ENCODE assay signal across 20 cellular contexts in the genomic region with DNA sequence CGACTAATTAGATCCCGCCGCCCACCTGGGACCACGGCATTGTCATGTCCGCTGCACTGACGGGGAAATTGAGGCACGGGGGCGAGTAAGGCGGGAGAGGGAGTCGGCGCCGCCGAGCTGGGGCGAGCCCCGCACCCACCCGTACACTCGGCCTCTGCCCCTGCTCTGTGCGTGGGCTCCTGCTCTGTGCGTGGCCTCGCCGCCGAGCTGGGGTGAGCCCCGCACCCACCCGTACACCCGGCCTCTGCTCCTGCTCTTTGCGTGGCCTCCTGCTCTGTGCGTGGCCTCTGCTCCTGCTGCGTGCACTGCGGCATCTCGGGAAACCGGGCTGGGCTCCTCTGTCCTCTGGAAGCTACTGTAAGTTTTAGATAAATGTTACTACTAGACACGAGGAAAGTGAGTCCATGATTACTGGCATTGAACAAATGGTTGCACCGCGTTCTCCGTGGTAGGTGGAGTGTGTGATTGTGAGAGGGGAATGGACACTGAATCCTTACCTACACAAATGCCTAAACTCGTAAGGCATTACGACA. TPM values are rescaled to one million over a fixed set of nuclear protein-coding genes. Genes with fewer than 3 reads are reported as not detected.
DNase-seq lines count a peak whose midpoint lies in the region; ATAC-seq and TF ChIP-seq lines count a peak whose summit lies in the region.
"Had no signal": no experiment of that assay in that cellular context is flagged by ENCODE, and none has a peak within 500 bp of the region (broad histone marks: within the 10 kb centered on the region; RNA-seq: fewer than 3 reads in every experiment).

No MANE protein-coding gene starts in this region.

- no peak overlapping the region for H3K27ac ChIP-seq in GM23338 (ENCODE audit: low read depth)
- no peak overlapping the region for H3K27ac ChIP-seq in right cardiac atrium (ENCODE audit: low read length)
- H3K27ac ChIP-seq in neuronal stem cell (replicated peaks; ENCODE audit: low read length), result no peak overlapping the region
- no peak overlapping the region for H3K27ac ChIP-seq in mesenchymal stem cell (ENCODE audit: low read length, poor library complexity, severe bottlenecking)

- H3K36me3 ChIP-seq in GM23338 (ENCODE audit: insufficient read depth) (peaks cover 6% of the 10 kb centered on the region; the same call in 1 of the 2 replicates), neuronal stem cell (replicated peaks in 1 of 2; ENCODE audit: control insufficient read depth in 2 of 2, insufficient read depth in 2 of 2, low read length in 2 of 2) (peaks cover 3 to 37% of the 10 kb centered on the region in 2 donors), mesenchymal stem cell (ENCODE audit: control insufficient read depth in 1 of 2, insufficient read depth in 2 of 2, low read depth in 1 of 2, low read length in 2 of 2) (peaks cover 7 to 11% of the 10 kb centered on the region in 2 experiments)

- H4K8ac ChIP-seq in neuronal stem cell (ENCODE audit: low read depth, low read length), result no peak overlapping the region
- no peak overlapping the region for H4K8ac ChIP-seq in mesenchymal stem cell (ENCODE audit: low read length)

- peak overlapping the region; percentile 65 for H3K27ac Mint-ChIP-seq in activated naive CD4-positive, alpha-beta T cell treated with anti-CD3 and anti-CD28 coated beads, Interleukin-2, amount 10 ng/mL, durations not matched to agents 7 days and 5 days
- no peak overlapping the region for H3K27ac Mint-ChIP-seq in GM23338

- H3K14ac ChIP-seq in neuronal stem cell (ENCODE audit: low read length), result peak overlapping the region; percentile 32
- no peak overlapping the region for H3K14ac ChIP-seq in mesenchymal stem cell (ENCODE audit: low read length in 2 of 2)

- WGBS in right cardiac atrium, result 79% methylated on average over 37 of the region's 37 CpGs
- WGBS in neuronal stem cell (ENCODE audit: extremely low coverage in 2 of 2, insufficient read length in 2 of 2, insufficient replicate concordance in 1 of 2), 2 donors, result no CpG with 5 or more reads among the region's 37 CpGs
- 95% methylated on average over 34 of the region's 37 CpGs for WGBS in mesenchymal stem cell

- no peaks in the 10 kb centered on the region for H3K9me3 Mint-ChIP-seq in activated naive CD4-positive, alpha-beta T cell treated with anti-CD3 and anti-CD28 coated beads, Interleukin-2, amount 10 ng/mL, durations not matched to agents 7 days and 5 days
- no peaks in the 10 kb centered on the region for H3K9me3 Mint-ChIP-seq in GM23338

- CTCF ChIA-PET in activated naive CD4-positive, alpha-beta T cell treated with anti-CD3 and anti-CD28 coated beads, Interleukin-2, amount 10 ng/mL, durations not matched to agents 7 days and 5 days (lab: Charles Lee), result no interaction called here

- peaks cover 20% of the 10 kb centered on the region for H3K36me3 Mint-ChIP-seq in activated naive CD4-positive, alpha-beta T cell treated with anti-CD3 and anti-CD28 coated beads, Interleukin-2, amount 10 ng/mL, durations not matched to agents 7 days and 5 days
- peaks cover 6% of the 10 kb centered on the region; the same call in 1 of the 3 replicates for H3K36me3 Mint-ChIP-seq in GM23338 (ENCODE audit: low read depth)

- H3K23ac ChIP-seq in neuronal stem cell (ENCODE audit: low read depth, low read length, poor library complexity), result no peak overlapping the region
- no peak overlapping the region for H3K23ac ChIP-seq in mesenchymal stem cell (ENCODE audit: low read length in 2 of 2)

- H3K79me1 ChIP-seq in neuronal stem cell (ENCODE audit: low read depth, low read length) (peaks cover 2% of the 10 kb centered on the region), mesenchymal stem cell (replicated peaks; ENCODE audit: low read length, poor library complexity, severe bottlenecking) (no peaks in the 10 kb centered on the region)

- H2AK5ac ChIP-seq in neuronal stem cell (ENCODE audit: low read depth, low read length) (no peak overlapping the region), mesenchymal stem cell (ENCODE audit: low read length, severe bottlenecking) (no peak overlapping the region)

- no peaks in the 10 kb centered on the region for H3K4me1 ChIP-seq in GM23338 (ENCODE audit: insufficient read depth)
- peaks cover 2% of the 10 kb centered on the region for H3K4me1 ChIP-seq in right cardiac atrium (ENCODE audit: control insufficient read depth, insufficient read depth, low read length)
- H3K4me1 ChIP-seq in neuronal stem cell (ENCODE audit: control insufficient read depth in 2 of 2, insufficient read depth in 1 of 2, low read depth in 1 of 2, low read length in 2 of 2), result peaks cover 0 to 1% of the 10 kb centered on the region in 2 donors
- H3K4me1 ChIP-seq in mesenchymal stem cell (ENCODE audit: control insufficient read depth, insufficient read depth, low read depth, low read length), result peaks cover 3% of the 10 kb centered on the region

- no peaks in the 10 kb centered on the region for H3K9me3 ChIP-seq in right cardiac atrium (ENCODE audit: control insufficient read depth, low read length)
- no peaks in the 10 kb centered on the region for H3K9me3 ChIP-seq in neuronal stem cell (replicated peaks in 1 of 2; ENCODE audit: control insufficient read depth in 2 of 2, insufficient read depth in 1 of 2, low read depth in 1 of 2, low read length in 2 of 2)
- no peaks in the 10 kb centered on the region for H3K9me3 ChIP-seq in mesenchymal stem cell (ENCODE audit: control insufficient read depth, low read length)

- H2BK12ac ChIP-seq in neuronal stem cell (ENCODE audit: low read length), result peak overlapping the region; percentile 10
- H2BK12ac ChIP-seq in mesenchymal stem cell (ENCODE audit: low read length in 2 of 2), result no peak overlapping the region

- H2BK5ac ChIP-seq in neuronal stem cell (ENCODE audit: low read length), result no peak overlapping the region
- no peak overlapping the region for H2BK5ac ChIP-seq in mesenchymal stem cell (ENCODE audit: low read depth, low read length, poor library complexity, severe bottlenecking)

- H3K4me3 ChIP-seq in GM23338, result no peak overlapping the region
- no peak overlapping the region for H3K4me3 ChIP-seq in right cardiac atrium (ENCODE audit: low read length)
- peak overlapping the region in 1 of 2 donors; percentile 20 for H3K4me3 ChIP-seq in neuronal stem cell (ENCODE audit: low read length in 2 of 2)
- H3K4me3 ChIP-seq in mesenchymal stem cell (ENCODE audit: insufficient read depth in 1 of 2, low read depth in 1 of 2, low read length in 2 of 2), result no peak overlapping the region

- no peak overlapping the region for H3K4me3 Mint-ChIP-seq in activated naive CD4-positive, alpha-beta T cell treated with anti-CD3 and anti-CD28 coated beads, Interleukin-2, amount 10 ng/mL, durations not matched to agents 7 days and 5 days
- H3K4me3 Mint-ChIP-seq in GM23338, result no peak overlapping the region

- H3K4ac ChIP-seq in neuronal stem cell (ENCODE audit: low read length) (no peak overlapping the region), mesenchymal stem cell (ENCODE audit: low read depth in 1 of 2, low read length in 2 of 2) (no peak overlapping the region)

- H2AFZ ChIP-seq in GM23338 (no peak overlapping the region), neuronal stem cell (ENCODE audit: low read length) (no peak overlapping the region), mesenchymal stem cell (ENCODE audit: low read depth, low read length) (no peak overlapping the region)

- no peak overlapping the region for H3K4me2 ChIP-seq in GM23338
- H3K4me2 ChIP-seq in neuronal stem cell (ENCODE audit: insufficient read depth, low read length, poor library complexity, severe bottlenecking), result no peak overlapping the region
- H3K4me2 ChIP-seq in mesenchymal stem cell (ENCODE audit: low read length, poor library complexity, severe bottlenecking), result no peak overlapping the region

- H3K9ac ChIP-seq in neuronal stem cell (ENCODE audit: low read depth, low read length, poor library complexity) (no peak overlapping the region), mesenchymal stem cell (ENCODE audit: low read length) (no peak overlapping the region)

- no peaks in the 10 kb centered on the region for H3K9me2 ChIP-seq in GM23338 (ENCODE audit: insufficient read depth)

- no peak for DNase-seq in activated naive CD4-positive, alpha-beta T cell treated with anti-CD3 and anti-CD28 coated beads, Interleukin-2, amount 10 ng/mL, durations not matched to agents 7 days and 5 days
- no peak for DNase-seq in activated naive CD4-positive, alpha-beta T cell treated with Interleukin-2 at 50 U/mL for 16 hours
- DNase-seq in GM23338 (ENCODE audit: low spot score) (no peak), right cardiac atrium (no peak), neuronal stem cell (ENCODE audit: low spot score) (no peak), mesenchymal stem cell (no peak), omental fat pad (ENCODE audit: low spot score) (no peak)
- DNase-seq in activated CD8-positive, alpha-beta memory T cell treated with anti-CD3 and anti-CD28 coated beads, Interleukin-2, amount 50 U/mL, for 4 hours, result no peak
- DNase-seq: C1 segment of cervical spinal cord, COR-L47, DMS153, EL, HCEC 1CT, Kasumi-1, NCI-H1417, NCI-H1930, NCI-H2171, NCI-H510A, NCI-H82 had no signal

- no peaks in the 10 kb centered on the region for H3K27me3 Mint-ChIP-seq in activated naive CD4-positive, alpha-beta T cell treated with anti-CD3 and anti-CD28 coated beads, Interleukin-2, amount 10 ng/mL, durations not matched to agents 7 days and 5 days
- peaks cover 4% of the 10 kb centered on the region for H3K27me3 Mint-ChIP-seq in GM23338 (ENCODE audit: insufficient read depth, low read depth, poor library complexity)

- intact Hi-C loops in right cardiac atrium (cut with DNase I), result no loop called here

- ATAC-seq in GM23338 (peak; percentile 26; the same call in 2 of the 3 replicates), right cardiac atrium (peak; percentile 18 to 42), omental fat pad (ENCODE audit: low FRiP score) (no peak)

- H3F3A ChIP-seq in GM23338 (replicated peaks; ENCODE audit: low read depth), result no peaks in the 10 kb centered on the region

- no peak overlapping the region for H4K91ac ChIP-seq in neuronal stem cell (ENCODE audit: low read depth, low read length, poor library complexity)
- no peak overlapping the region for H4K91ac ChIP-seq in mesenchymal stem cell (ENCODE audit: low read length)

- TF ChIP-seq CTCF in GM23338 (conservative IDR thresholded peaks at IDR 0.05; ENCODE audit: low read depth in 2 of 2) (no peak), omental fat pad (IDR thresholded peaks at IDR 0.05) (no peak)

- no peaks in the 10 kb centered on the region for H3K79me2 ChIP-seq in GM23338 (replicated peaks; ENCODE audit: insufficient read depth)

- H2BK120ac ChIP-seq in neuronal stem cell (ENCODE audit: low read depth, low read length) (no peak overlapping the region), mesenchymal stem cell (ENCODE audit: low read depth, low read length) (no peak overlapping the region)

- H2BK15ac ChIP-seq in neuronal stem cell (ENCODE audit: low read length) (no peak overlapping the region), mesenchymal stem cell (ENCODE audit: low read depth, poor library complexity, severe bottlenecking) (no peak overlapping the region)

- no peaks in the 10 kb centered on the region for H4K20me1 ChIP-seq in GM23338 (replicated peaks; ENCODE audit: insufficient read depth)

- H3K18ac ChIP-seq in neuronal stem cell (ENCODE audit: low read length) (peak overlapping the region; percentile 77), mesenchymal stem cell (ENCODE audit: low read depth in 1 of 2, low read length in 2 of 2) (no peak overlapping the region)

- H3K27me3 ChIP-seq in GM23338 (ENCODE audit: insufficient read depth) (no peaks in the 10 kb centered on the region), right cardiac atrium (ENCODE audit: control insufficient read depth, insufficient read depth) (no peaks in the 10 kb centered on the region), neuronal stem cell (ENCODE audit: control insufficient read depth in 3 of 3, insufficient read depth in 3 of 3, low read depth in 1 of 3, low read length in 3 of 3) (no peaks in the 10 kb centered on the region), mesenchymal stem cell (ENCODE audit: control insufficient read depth in 1 of 2, insufficient read depth in 1 of 2, low read length in 2 of 2) (peaks cover 0 to 3% of the 10 kb centered on the region in 2 experiments)

- H3K4me1 Mint-ChIP-seq in activated naive CD4-positive, alpha-beta T cell treated with anti-CD3 and anti-CD28 coated beads, Interleukin-2, amount 10 ng/mL, durations not matched to agents 7 days and 5 days, result no peaks in the 10 kb centered on the region
- peaks cover 4% of the 10 kb centered on the region; the same call in 2 of the 3 replicates for H3K4me1 Mint-ChIP-seq in GM23338

RNA-seq across cellular contexts. Expression of a gene that starts 0.8 kb away (rescaled TPM):
- not detected in 2 replicates for total RNA-seq in GM23338 (2014; rRNA removed; shearing (Covaris generic))
- polyA plus RNA-seq in GM23338 (2016; fragmentation: Nextera tagmentation; extraction: Ambion mirVana), result not detected in 2 replicates
- 1 to 10 TPM in 1 of 4 donors, under 1 TPM in 3; 0.12 to 1.1 (median 0.49) TPM for total RNA-seq in right cardiac atrium
- 1.8 TPM for polyA plus RNA-seq in right cardiac atrium
- 0.01 TPM for polyA plus RNA-seq in neuronal stem cell (2013, experiment 1 of 2)
- not detected for polyA plus RNA-seq in neuronal stem cell (2013, experiment 2 of 2)
- not detected for polyA plus RNA-seq in mesenchymal stem cell (2013, experiment 1 of 2)
- not detected for polyA plus RNA-seq in mesenchymal stem cell (2013, experiment 2 of 2)
- under 1 TPM in 3 of 4 donors, not detected in 1; 0.48 to 0.79 (median 0.69) TPM for total RNA-seq in omental fat pad
- total RNA-seq: A172 had no signal
